ENCODE assay signal across 7 cellular contexts in genomic region chr19:23075031-23075733, GRCh38. TPM values are rescaled to one million over a fixed set of nuclear protein-coding genes. Genes with fewer than 3 reads are reported as not detected.
DNase-seq lines count a peak whose midpoint lies in the region; ATAC-seq and TF ChIP-seq lines count a peak whose summit lies in the region.

No MANE protein-coding gene starts in this region.

- no peak for TF ChIP-seq CTCF in fibroblast of villous mesenchyme (IDR thresholded peaks at IDR 0.05; ENCODE audit: insufficient read depth, low read depth, low read length)
- no peak for TF ChIP-seq CTCF in nephron (IDR thresholded peaks at IDR 0.05; ENCODE audit: unreplicated experiment in 3 of 3)

- ATAC-seq in GM18907 (IDR thresholded peaks at IDR 0.05; ENCODE audit: unreplicated experiment) (peak; percentile 87), HG02610 (IDR thresholded peaks at IDR 0.05; ENCODE audit: unreplicated experiment) (no peak)

- peak overlapping the region; percentile 71 to 95 (median 86) for H3K27ac Mint-ChIP-seq in nephron

- H3K36me3 Mint-ChIP-seq in nephron (ENCODE audit: low read depth): peaks cover 45% of the 10 kb centered on the region

- peak overlapping the region; percentile 68 for H3K4me3 ChIP-seq in fibroblast of villous mesenchyme (ENCODE audit: low read depth, low read length)

- H3K27me3 Mint-ChIP-seq in nephron (ENCODE audit: low read depth): peaks cover 3% of the 10 kb centered on the region

- H3K4me1 Mint-ChIP-seq in nephron: peaks cover 7% of the 10 kb centered on the region

- DNase-seq in LHCN-M2 (ENCODE audit: low read depth): peak; percentile 72
- peak; percentile 65 for DNase-seq in T1000 (lab: John Stamatoyannopoulos, UW)
- peak; percentile 66 for DNase-seq in fibroblast of villous mesenchyme (ENCODE audit: low read depth)
- DNase-seq in stimulated activated CD4-positive, alpha-beta T cell treated with anti-CD3 and anti-CD28 coated beads, Interleukin-4, amount 100 ng/mL, for 24 hours: no peak

- peaks cover 40% of the 10 kb centered on the region for H3K9me3 Mint-ChIP-seq in nephron

- H3K4me3 Mint-ChIP-seq in nephron: peak overlapping the region; percentile 90 to 94 (median 94)

RNA-seq across cellular contexts. Expression of gene ZNF730, which starts 41.6 kb away (rescaled TPM):
- 14.2 and 14.3 TPM in 2 replicates for total RNA-seq in LHCN-M2 (2014; rRNA removed)
- polyA plus RNA-seq in LHCN-M2 (2012): 1.2 TPM
- total RNA-seq in fibroblast of villous mesenchyme: 0.64 and 1.3 TPM in 2 replicates
